1 cellular context compared by ENCODE assay signal in the genomic region with DNA sequence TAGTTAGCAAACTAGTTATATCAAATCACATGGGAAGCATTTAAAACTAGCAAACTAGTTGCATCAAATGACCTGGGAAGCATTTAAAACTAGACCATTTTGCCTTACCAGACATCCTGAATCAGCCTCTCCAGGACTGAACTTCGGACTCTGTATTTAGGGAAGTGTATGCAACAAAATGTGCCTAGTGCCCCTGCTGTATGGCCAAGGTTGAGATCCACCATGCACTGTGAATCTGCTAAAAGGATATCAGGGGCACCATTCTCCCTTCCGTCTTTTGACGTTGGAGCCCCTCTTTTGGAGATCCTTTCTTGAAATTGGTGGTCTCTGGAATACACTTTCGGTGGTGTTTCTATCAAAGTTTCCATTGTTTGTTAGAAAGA.
A peak's percentile ranks its signal among the peaks of the same experiment; 100 is the strongest.
TF ChIP-seq lines count a peak whose summit lies in the region.

No MANE protein-coding gene starts in this region.

TF ChIP-seq in liver, 16 proteins besides CTCF, POLR2A, EP300 and RAD21:
- TF ChIP-seq, protein P1, sequence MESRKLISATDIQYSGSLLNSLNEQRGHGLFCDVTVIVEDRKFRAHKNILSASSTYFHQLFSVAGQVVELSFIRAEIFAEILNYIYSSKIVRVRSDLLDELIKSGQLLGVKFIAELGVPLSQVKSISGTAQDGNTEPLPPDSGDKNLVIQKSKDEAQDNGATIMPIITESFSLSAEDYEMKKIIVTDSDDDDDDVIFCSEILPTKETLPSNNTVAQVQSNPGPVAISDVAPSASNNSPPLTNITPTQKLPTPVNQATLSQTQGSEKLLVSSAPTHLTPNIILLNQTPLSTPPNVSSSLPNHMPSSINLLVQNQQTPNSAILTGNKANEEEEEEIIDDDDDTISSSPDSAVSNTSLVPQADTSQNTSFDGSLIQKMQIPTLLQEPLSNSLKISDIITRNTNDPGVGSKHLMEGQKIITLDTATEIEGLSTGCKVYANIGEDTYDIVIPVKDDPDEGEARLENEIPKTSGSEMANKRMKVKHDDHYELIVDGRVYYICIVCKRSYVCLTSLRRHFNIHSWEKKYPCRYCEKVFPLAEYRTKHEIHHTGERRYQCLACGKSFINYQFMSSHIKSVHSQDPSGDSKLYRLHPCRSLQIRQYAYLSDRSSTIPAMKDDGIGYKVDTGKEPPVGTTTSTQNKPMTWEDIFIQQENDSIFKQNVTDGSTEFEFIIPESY (IDR thresholded peaks at IDR 0.05) = no peak
- TF ChIP-seq NR2F2 (IDR thresholded peaks at IDR 0.05) = no peak
- TF ChIP-seq, protein P2, sequence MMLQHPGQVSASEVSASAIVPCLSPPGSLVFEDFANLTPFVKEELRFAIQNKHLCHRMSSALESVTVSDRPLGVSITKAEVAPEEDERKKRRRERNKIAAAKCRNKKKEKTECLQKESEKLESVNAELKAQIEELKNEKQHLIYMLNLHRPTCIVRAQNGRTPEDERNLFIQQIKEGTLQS (IDR thresholded peaks at IDR 0.05) = no peak
- no peak for TF ChIP-seq TAF1 (conservative IDR thresholded peaks at IDR 0.05)
- TF ChIP-seq FOXA2 (IDR thresholded peaks at IDR 0.05) = no peak
- TF ChIP-seq GABPA (IDR thresholded peaks at IDR 0.05 in 1 of 2, conservative IDR thresholded peaks at IDR 0.05 in 1 of 2) = no peak
- TF ChIP-seq EGR1 (IDR thresholded peaks at IDR 0.05; ENCODE audit: low read depth in 2 of 2) = no peak
- TF ChIP-seq MAX (IDR thresholded peaks at IDR 0.05) = no peak
- TF ChIP-seq SP1 (IDR thresholded peaks at IDR 0.05) = no peak
- no peak for TF ChIP-seq RXRA (IDR thresholded peaks at IDR 0.05)
- no peak for TF ChIP-seq JUND (IDR thresholded peaks at IDR 0.05)
- TF ChIP-seq HNF4G (IDR thresholded peaks at IDR 0.05) = peak; percentile 28
- no peak for TF ChIP-seq FOXA1 (IDR thresholded peaks at IDR 0.05)
- TF ChIP-seq, protein P3, sequence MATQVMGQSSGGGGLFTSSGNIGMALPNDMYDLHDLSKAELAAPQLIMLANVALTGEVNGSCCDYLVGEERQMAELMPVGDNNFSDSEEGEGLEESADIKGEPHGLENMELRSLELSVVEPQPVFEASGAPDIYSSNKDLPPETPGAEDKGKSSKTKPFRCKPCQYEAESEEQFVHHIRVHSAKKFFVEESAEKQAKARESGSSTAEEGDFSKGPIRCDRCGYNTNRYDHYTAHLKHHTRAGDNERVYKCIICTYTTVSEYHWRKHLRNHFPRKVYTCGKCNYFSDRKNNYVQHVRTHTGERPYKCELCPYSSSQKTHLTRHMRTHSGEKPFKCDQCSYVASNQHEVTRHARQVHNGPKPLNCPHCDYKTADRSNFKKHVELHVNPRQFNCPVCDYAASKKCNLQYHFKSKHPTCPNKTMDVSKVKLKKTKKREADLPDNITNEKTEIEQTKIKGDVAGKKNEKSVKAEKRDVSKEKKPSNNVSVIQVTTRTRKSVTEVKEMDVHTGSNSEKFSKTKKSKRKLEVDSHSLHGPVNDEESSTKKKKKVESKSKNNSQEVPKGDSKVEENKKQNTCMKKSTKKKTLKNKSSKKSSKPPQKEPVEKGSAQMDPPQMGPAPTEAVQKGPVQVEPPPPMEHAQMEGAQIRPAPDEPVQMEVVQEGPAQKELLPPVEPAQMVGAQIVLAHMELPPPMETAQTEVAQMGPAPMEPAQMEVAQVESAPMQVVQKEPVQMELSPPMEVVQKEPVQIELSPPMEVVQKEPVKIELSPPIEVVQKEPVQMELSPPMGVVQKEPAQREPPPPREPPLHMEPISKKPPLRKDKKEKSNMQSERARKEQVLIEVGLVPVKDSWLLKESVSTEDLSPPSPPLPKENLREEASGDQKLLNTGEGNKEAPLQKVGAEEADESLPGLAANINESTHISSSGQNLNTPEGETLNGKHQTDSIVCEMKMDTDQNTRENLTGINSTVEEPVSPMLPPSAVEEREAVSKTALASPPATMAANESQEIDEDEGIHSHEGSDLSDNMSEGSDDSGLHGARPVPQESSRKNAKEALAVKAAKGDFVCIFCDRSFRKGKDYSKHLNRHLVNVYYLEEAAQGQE (IDR thresholded peaks at IDR 0.05) = no peak
- no peak for TF ChIP-seq YY1 (IDR thresholded peaks at IDR 0.05)
- peak; percentile 5 to 54 for TF ChIP-seq HNF4A (conservative IDR thresholded peaks at IDR 0.05)
